Comparison of ENCODE assay signal across 25 cellular contexts in genomic region chr13:31875134-31875533, GRCh38.
A peak's percentile ranks its signal among the peaks of the same experiment; 100 is the strongest.
DNase-seq lines count a peak whose midpoint lies in the region; ATAC-seq and TF ChIP-seq lines count a peak whose summit lies in the region.
"Had no signal": no experiment of that assay in that cellular context is flagged by ENCODE, and none has a peak within 500 bp of the region (broad histone marks: within the 10 kb centered on the region; RNA-seq: fewer than 3 reads in every experiment).

No MANE protein-coding gene starts in this region.

- no peak for TF ChIP-seq CTCF in fibroblast of the aortic adventitia (IDR thresholded peaks at IDR 0.05; ENCODE audit: insufficient read depth, low read length)

- no peak overlapping the region for H3K9ac ChIP-seq in adipocyte (ENCODE audit: low read length)
- H3K9ac ChIP-seq: BLaER1 had no signal

- H3K4me3 ChIP-seq in adipocyte (ENCODE audit: low read length): no peak overlapping the region
- no peak overlapping the region for H3K4me3 ChIP-seq in fibroblast of the aortic adventitia (ENCODE audit: low read depth, low read length)
- H3K4me3 ChIP-seq: A549, BLaER1, GM12878, GM23338, HAP-1, Peyer's patch, SJCRH30 had no signal

- peaks cover 19% of the 10 kb centered on the region for H3K4me1 ChIP-seq in adipocyte (ENCODE audit: control insufficient read depth, insufficient read depth, low read length)
- H3K4me1 ChIP-seq: A549, Caco-2, Peyer's patch, SJCRH30 had no signal

- DNase-seq in left ventricle myocardium superior (no peak), left cardiac atrium (no peak), adipocyte (ENCODE audit: low read depth) (peak; percentile 82), fibroblast of the aortic adventitia (ENCODE audit: low read depth) (peak; percentile 64), NCI-H2171 treated with DMSO at 0.1 percent for 48 hours (lab: John Stamatoyannopoulos, UW) (no peak)
- DNase-seq: Caco-2; CD4-positive, alpha-beta T cell; DND-41; KBM-7; MM.1S; NCI-H1048; NCI-H1436 treated with DMSO at 0.1 percent for 48 hours; NCI-H1930; NCI-H345; NCI-H524; NCI-H774; Peyer's patch; SJCRH30 had no signal

- no peaks in the 10 kb centered on the region for H3K9me3 ChIP-seq in adipocyte (ENCODE audit: control insufficient read depth, low read length)
- H3K9me3 ChIP-seq: A549, BLaER1, Caco-2, HAP-1, Peyer's patch, SJCRH30 had no signal

- intact Hi-C loops in left ventricle myocardium superior (cut with micrococcal nuclease) (no loop called here), left cardiac atrium (cut with DNase I) (no loop called here)

- H3K27me3 ChIP-seq in adipocyte (replicated peaks; ENCODE audit: control insufficient read depth, insufficient read depth, low read length): no peaks in the 10 kb centered on the region
- H3K27me3 ChIP-seq: BLaER1, Peyer's patch, SJCRH30 had no signal

- peak; percentile 21 for ATAC-seq in left ventricle myocardium superior
- no peak for ATAC-seq in left cardiac atrium
- no peak for ATAC-seq in GM19324 (IDR thresholded peaks at IDR 0.05; ENCODE audit: low FRiP score, unreplicated experiment)
- no peak for ATAC-seq in GM19351 (IDR thresholded peaks at IDR 0.05; ENCODE audit: unreplicated experiment)
- ATAC-seq: A549, GM12878, GM23338 had no signal

- no peaks in the 10 kb centered on the region for H3K36me3 ChIP-seq in adipocyte (ENCODE audit: control insufficient read depth, insufficient read depth, low read length, severe bottlenecking)
- H3K36me3 ChIP-seq: BLaER1, HAP-1, Peyer's patch, SJCRH30 had no signal

Comparison
In these comparisons a context has a peak if more than half of its experiments do, and no peak if none do; other contexts are left out.
1. DNase-seq: peak in adipocyte (single experiment) and fibroblast of the aortic adventitia (single experiment); none in left ventricle myocardium superior (single experiment), left cardiac atrium (single experiment) and NCI-H2171 treated with DMSO at 0.1 percent for 48 hours (single experiment).